ENCODE assay signal across 19 cellular contexts in the genomic region with DNA sequence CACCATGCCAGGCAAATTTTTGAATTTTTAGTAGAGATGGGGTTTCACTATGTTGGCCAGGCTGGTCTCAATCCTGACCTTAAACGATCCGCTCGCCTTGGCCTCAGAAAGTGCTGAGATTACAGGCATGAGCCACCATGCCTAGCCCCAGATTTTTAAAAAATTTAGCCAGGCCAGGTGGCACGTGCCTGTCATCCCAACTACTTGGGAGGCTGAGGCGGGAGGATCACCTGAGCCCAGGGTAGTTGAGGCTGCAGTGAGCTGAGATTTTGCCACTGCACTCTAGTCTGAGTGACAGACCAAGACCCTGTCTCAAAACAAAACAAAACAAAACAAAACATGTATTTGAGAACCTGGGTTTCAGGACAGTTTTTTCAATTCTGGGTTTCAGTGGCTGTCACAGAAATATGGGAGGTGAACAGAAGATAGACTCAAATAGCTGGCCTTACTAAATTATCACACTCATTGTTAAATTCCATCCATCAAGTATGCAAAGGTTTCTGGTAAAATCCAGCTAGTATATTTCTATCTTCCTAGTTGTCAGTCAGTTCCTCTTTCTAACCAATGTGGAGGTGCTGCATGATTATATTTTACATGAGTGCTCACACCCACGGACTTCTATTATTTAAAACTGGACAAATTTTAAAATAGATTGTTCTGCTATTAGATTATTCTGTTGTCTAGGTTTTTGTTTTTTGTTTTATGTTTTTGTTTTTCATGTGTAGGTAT. TPM values are rescaled to one million over a fixed set of nuclear protein-coding genes. Genes with fewer than 3 reads are reported as not detected.
A peak's percentile ranks its signal among the peaks of the same experiment; 100 is the strongest.
DNase-seq lines count a peak whose midpoint lies in the region; ATAC-seq, FAIRE-seq and TF ChIP-seq lines count a peak whose summit lies in the region.
"Had no signal": no experiment of that assay in that cellular context is flagged by ENCODE, and none has a peak within 500 bp of the region (broad histone marks: within the 10 kb centered on the region; RNA-seq: fewer than 3 reads in every experiment).

No MANE protein-coding gene starts in this region.

- H3K36me3 ChIP-seq in Karpas-422 (ENCODE audit: insufficient read depth, low read length) (no peaks in the 10 kb centered on the region), upper lobe of right lung (no peaks in the 10 kb centered on the region), thyroid gland (no peaks in the 10 kb centered on the region)

- no peak overlapping the region for H3K27ac ChIP-seq in Karpas-422 (ENCODE audit: low read length)
- H3K27ac ChIP-seq in upper lobe of right lung, result no peak overlapping the region
- H3K27ac ChIP-seq in thyroid gland, result no peak overlapping the region
- H3K27ac ChIP-seq: HL-60 had no signal

- H2AFZ ChIP-seq in Karpas-422 (ENCODE audit: low read length), result 0 out of 2 replicates have a peak overlapping the region, but pooled peaks have one; percentile 1

- H4K20me1 ChIP-seq in Karpas-422 (ENCODE audit: insufficient read depth, low read depth, low read length), result no peaks in the 10 kb centered on the region

- H3K4me2 ChIP-seq in Karpas-422 (ENCODE audit: low read depth, low read length, poor library complexity, severe bottlenecking), result peak overlapping the region; percentile 29

- H3K9me3 ChIP-seq in Karpas-422 (ENCODE audit: low read length), result no peaks in the 10 kb centered on the region
- no peaks in the 10 kb centered on the region for H3K9me3 ChIP-seq in upper lobe of right lung
- no peaks in the 10 kb centered on the region for H3K9me3 ChIP-seq in thyroid gland

- ATAC-seq in upper lobe of right lung, result no peak
- ATAC-seq: HCT116 had no signal

- H3K9ac ChIP-seq in Karpas-422 (ENCODE audit: low read length), result no peak overlapping the region

- DNase-seq in GM12891 (ENCODE audit: insufficient read length, low spot score) (no peak), Karpas-422 (peak; percentile 57), epidermal melanocyte (ENCODE audit: insufficient read length, low spot score) (peak; percentile 4), upper lobe of right lung (peak; percentile 22), thyroid gland (no peak), LoVo (ENCODE audit: low spot score) (no peak), iPS-NIHi7 (ENCODE audit: extremely low spot score) (no peak)
- DNase-seq: ACHN; C1 segment of cervical spinal cord; Calu3; CD4-positive, alpha-beta T cell; DMS 273 treated with DMSO at 0.1 percent for 48 hours; DMS79 had no signal

- H3K27me3 ChIP-seq in Karpas-422 (ENCODE audit: low read length) (no peaks in the 10 kb centered on the region), upper lobe of right lung (peaks cover 23% of the 10 kb centered on the region), thyroid gland (no peaks in the 10 kb centered on the region)

- TF ChIP-seq POLR2A in GM12891 (IDR thresholded peaks at IDR 0.05; ENCODE audit: low read depth, low read length) (no peak), thyroid gland (IDR thresholded peaks at IDR 0.05) (no peak)

- 90 to 91% methylated on average over 6 of the region's 6 CpGs for WGBS in thyroid gland, 2 donors

- intact Hi-C loops in upper lobe of right lung (cut with DNase I), result no loop called here
- intact Hi-C loops in thyroid gland (cut with DNase I), result no loop called here

- TF ChIP-seq CTCF in upper lobe of right lung (IDR thresholded peaks at IDR 0.05) (no peak), thyroid gland (IDR thresholded peaks at IDR 0.05) (no peak)

- FAIRE-seq in GM12891 (lab: Jason Lieb, UNC), result peak; percentile 16
- FAIRE-seq: GM12892 had no signal

- H3K4me3 ChIP-seq in Karpas-422 (ENCODE audit: low read length) (no peak overlapping the region), upper lobe of right lung (no peak overlapping the region), thyroid gland (replicated peaks in 1 of 3) (no peak overlapping the region)

- no peaks in the 10 kb centered on the region for H3K9me2 ChIP-seq in Karpas-422 (replicated peaks; ENCODE audit: insufficient read depth, low read length)

- peaks cover 18% of the 10 kb centered on the region for H3K4me1 ChIP-seq in Karpas-422 (ENCODE audit: low read length)
- H3K4me1 ChIP-seq in upper lobe of right lung, result no peaks in the 10 kb centered on the region
- no peaks in the 10 kb centered on the region for H3K4me1 ChIP-seq in thyroid gland

- no peaks in the 10 kb centered on the region for H3K79me2 ChIP-seq in Karpas-422 (ENCODE audit: low read length)

TF ChIP-seq in GM12891, 5 proteins besides CTCF, POLR2A, EP300 and RAD21:
- TF ChIP-seq SPI1 (IDR thresholded peaks at IDR 0.05; ENCODE audit: low read depth, low read length) (peak; percentile 82), POLR2AphosphoS5 (IDR thresholded peaks at IDR 0.05; ENCODE audit: low read depth, low read length) (no peak)
TF ChIP-seq in GM12891: peak in this region for 1.

RNA-seq across cellular contexts. Expression of a gene that starts 5.4 kb away (rescaled TPM):
- polyA plus RNA-seq in GM12891 (2012; ENCODE audit: low read depth, missing spikeins), result 0.04 TPM
- not detected in 2 replicates for total RNA-seq in Karpas-422 (2014; rRNA removed; shearing (Covaris generic); ENCODE audit: low replicate concordance)
- total RNA-seq in upper lobe of right lung (0.49 TPM), thyroid gland (not detected)
- total RNA-seq: A172; Calu3; CD4-positive, alpha-beta T cell; H4 had no signal

RNA-seq across cellular contexts. Expression of a gene that starts 33.5 kb away (rescaled TPM):
- polyA plus RNA-seq in GM12891 (2012; ENCODE audit: low read depth, missing spikeins), result 0.04 TPM
- total RNA-seq in Karpas-422 (2014; rRNA removed; shearing (Covaris generic); ENCODE audit: low replicate concordance), result not detected in 2 replicates
- total RNA-seq in upper lobe of right lung (9.5 TPM), thyroid gland (not detected)
- total RNA-seq: Calu3; CD4-positive, alpha-beta T cell had no signal

RNA-seq across cellular contexts. Expression of a gene that starts 43.9 kb away (rescaled TPM):
- not detected for polyA plus RNA-seq in GM12891 (2012; ENCODE audit: low read depth, missing spikeins)
- total RNA-seq in Karpas-422 (2014; rRNA removed; shearing (Covaris generic); ENCODE audit: low replicate concordance), result not detected in 2 replicates
- total RNA-seq in upper lobe of right lung (not detected), thyroid gland (not detected)
- total RNA-seq: A172; Calu3; CD4-positive, alpha-beta T cell; G401; H4 had no signal

Comparison
In these comparisons a context has a peak if more than half of its experiments do, and no peak if none do; other contexts are left out.
1. DNase-seq: peak in Karpas-422 (single experiment), epidermal melanocyte (single experiment) and upper lobe of right lung (single experiment); none in GM12891 (single experiment), thyroid gland (0 of 2), LoVo (single experiment) and iPS-NIHi7 (single experiment).